ENCODE assay signal across 13 cellular contexts in the genomic region with DNA sequence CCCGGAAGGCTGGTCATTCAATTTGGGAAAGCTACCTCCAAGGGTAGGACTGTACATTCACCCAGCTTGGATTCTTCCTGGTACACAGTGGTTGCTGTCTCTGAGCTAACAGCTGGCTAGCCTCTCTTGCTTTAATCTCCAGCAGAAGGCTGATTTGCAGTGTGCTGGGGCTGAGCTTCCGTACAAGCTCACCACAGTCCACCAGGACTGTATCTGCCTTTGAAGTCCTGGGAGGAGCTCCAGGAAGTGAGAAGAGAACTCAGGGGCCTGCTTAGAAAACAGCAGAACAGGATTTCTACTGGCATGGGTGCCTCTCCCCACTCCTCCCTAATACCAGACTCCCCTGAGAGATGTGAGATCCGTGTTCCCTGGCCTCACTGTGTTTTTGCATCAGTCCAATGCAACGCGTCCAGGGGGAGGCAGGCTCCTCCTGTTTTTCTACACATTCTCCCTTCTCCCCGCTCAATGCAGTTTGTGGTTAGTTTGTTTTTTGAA. TPM values are rescaled to one million over a fixed set of nuclear protein-coding genes. Genes with fewer than 3 reads are reported as not detected.
DNase-seq lines count a peak whose midpoint lies in the region; ATAC-seq and TF ChIP-seq lines count a peak whose summit lies in the region.
"Had no signal": no experiment of that assay in that cellular context is flagged by ENCODE, and none has a peak within 500 bp of the region (broad histone marks: within the 10 kb centered on the region; RNA-seq: fewer than 3 reads in every experiment).

No MANE protein-coding gene starts in this region.

- TF ChIP-seq CTCF in choroid plexus epithelial cell (conservative IDR thresholded peaks at IDR 0.05; ENCODE audit: low read depth, low read length) (peak; percentile 41), stomach (IDR thresholded peaks at IDR 0.05) (no peak)

- no peak for ATAC-seq in stimulated activated effector memory CD8-positive, alpha-beta T cell treated with anti-CD3 and anti-CD28 coated beads, Interleukin-12 subunit alpha, Interleukin-12 subunit beta, amount 100 ng/mL, for 72 hours
- ATAC-seq in GM18502 (IDR thresholded peaks at IDR 0.05; ENCODE audit: poor library complexity, unreplicated experiment): no peak
- ATAC-seq: activated T-cell treated with anti-CD3 and anti-CD28 coated beads, Interleukin-2, amount 50 U/mL, for 4 hours; PC-3 had no signal

- no peaks in the 10 kb centered on the region for H3K36me3 ChIP-seq in stomach

- H3K4me3 ChIP-seq in choroid plexus epithelial cell (ENCODE audit: low read depth, low read length) (no peak overlapping the region), stomach (peak overlapping the region in 2 of 4 donors; percentile 0 to 24)

- no peaks in the 10 kb centered on the region for H3K36me3 Mint-ChIP-seq in stimulated activated effector memory CD8-positive, alpha-beta T cell treated with anti-CD3 and anti-CD28 coated beads, Interleukin-12 subunit alpha, Interleukin-12 subunit beta, amount 100 ng/mL, for 72 hours

- peaks cover 0 to 66% (median 34%) of the 10 kb centered on the region in 4 donors for H3K4me1 ChIP-seq in stomach

- no peaks in the 10 kb centered on the region for H3K9me3 Mint-ChIP-seq in stimulated activated effector memory CD8-positive, alpha-beta T cell treated with anti-CD3 and anti-CD28 coated beads, Interleukin-12 subunit alpha, Interleukin-12 subunit beta, amount 100 ng/mL, for 72 hours
- H3K9me3 Mint-ChIP-seq: activated T-cell treated with anti-CD3 and anti-CD28 coated beads, Interleukin-2, amount 50 U/mL, for 4 hours had no signal

- peak overlapping the region in 4 of 5 donors; percentile 27 to 75 (median 57) for H3K27ac ChIP-seq in stomach

- DNase-seq in HT-29 (ENCODE audit: low spot score): peak; percentile 66
- DNase-seq in choroid plexus epithelial cell (ENCODE audit: low read depth): peak; percentile 69
- DNase-seq in left kidney (ENCODE audit: low read depth, low spot score): peak; percentile 30
- no peak for DNase-seq in stomach
- DNase-seq in stimulated activated effector memory CD8-positive, alpha-beta T cell treated with anti-CD3 and anti-CD28 coated beads, Interleukin-12 subunit alpha, Interleukin-12 subunit beta, amount 100 ng/mL, for 72 hours (ENCODE audit: low spot score in 2 of 2): no peak
- no peak for DNase-seq in GDM1 (lab: John Stamatoyannopoulos, UW)
- no peak for DNase-seq in effector CD8-positive, alpha-beta T cell (lab: John Stamatoyannopoulos, UW)
- DNase-seq: activated T-cell treated with anti-CD3 and anti-CD28 coated beads, Interleukin-2, amount 50 U/mL, for 4 hours; hypothalamus; IMR-90; NCI-H2081 treated with DMSO at 0.1 percent for 48 hours; PC-3 had no signal

- 33 to 59% (median 53%) methylated on average over 5 to 6 of the region's 6 CpGs for WGBS in stomach, 5 donors

- H3K4me3 Mint-ChIP-seq in stimulated activated effector memory CD8-positive, alpha-beta T cell treated with anti-CD3 and anti-CD28 coated beads, Interleukin-12 subunit alpha, Interleukin-12 subunit beta, amount 100 ng/mL, for 72 hours: no peak overlapping the region
- H3K4me3 Mint-ChIP-seq: activated T-cell treated with anti-CD3 and anti-CD28 coated beads, Interleukin-2, amount 50 U/mL, for 4 hours had no signal

- no peak for TF ChIP-seq EP300 in stomach (IDR thresholded peaks at IDR 0.05)

- no peaks in the 10 kb centered on the region for H3K9me3 ChIP-seq in stomach

- H3K27ac Mint-ChIP-seq in stimulated activated effector memory CD8-positive, alpha-beta T cell treated with anti-CD3 and anti-CD28 coated beads, Interleukin-12 subunit alpha, Interleukin-12 subunit beta, amount 100 ng/mL, for 72 hours: no peak overlapping the region

- no peak for TF ChIP-seq POLR2A in stomach (IDR thresholded peaks at IDR 0.05)

- peaks cover 1% of the 10 kb centered on the region for H3K4me1 Mint-ChIP-seq in stimulated activated effector memory CD8-positive, alpha-beta T cell treated with anti-CD3 and anti-CD28 coated beads, Interleukin-12 subunit alpha, Interleukin-12 subunit beta, amount 100 ng/mL, for 72 hours

- intact Hi-C loops in stomach (cut with DNase I; ENCODE audit: low total_unique reads): no loop called here

- peaks cover 0 to 14% (median 0%) of the 10 kb centered on the region in 3 donors for H3K27me3 ChIP-seq in stomach

RNA-seq across cellular contexts. Expression of a gene that starts 6.6 kb away (rescaled TPM):
- total RNA-seq in HT-29 (2014; rRNA removed; shearing (Covaris generic)): 13.9 and 18.1 TPM in 2 replicates
- 10 to 100 TPM in 4 of 5 donors, 1 to 10 TPM in 1; 7.2 to 25.0 (median 19.3) TPM for total RNA-seq in stomach
- polyA plus RNA-seq in stomach: 1 to 10 TPM; 2.6 to 4.5 (median 3.4) TPM

Comparison
In these comparisons a context has a peak if more than half of its experiments do, and no peak if none do; other contexts are left out.
1. DNase-seq: peak in HT-29 (single experiment), choroid plexus epithelial cell (single experiment) and left kidney (single experiment); none in stomach (single experiment), stimulated activated effector memory CD8-positive, alpha-beta T cell treated with anti-CD3 and anti-CD28 coated beads, Interleukin-12 subunit alpha, Interleukin-12 subunit beta, amount 100 ng/mL, for 72 hours (0 of 2), GDM1 (single experiment) and effector CD8-positive, alpha-beta T cell (single experiment).